ENCODE assay signal across 1 cellular context in genomic region chr2:20609995-20610357, GRCh38.
TF ChIP-seq lines count a peak whose summit lies in the region.

No MANE protein-coding gene starts in this region.

TF ChIP-seq in HepG2, 621 proteins besides CTCF, POLR2A, EP300 and RAD21 (continued from another document):
- no peak for TF ChIP-seq THAP9 (CRISPR knock-in tag; IDR thresholded peaks at IDR 0.05; ENCODE audit: borderline replicate concordance)
- no peak for TF ChIP-seq MXD4 (CRISPR knock-in tag; IDR thresholded peaks at IDR 0.05)
- no peak for TF ChIP-seq ZNF770 (CRISPR knock-in tag; IDR thresholded peaks at IDR 0.05)
- TF ChIP-seq ZBTB42 (CRISPR knock-in tag; IDR thresholded peaks at IDR 0.05): no peak
- no peak for TF ChIP-seq ZNF354B (CRISPR knock-in tag; IDR thresholded peaks at IDR 0.05)
- peak; percentile 11 for TF ChIP-seq TEAD3 (CRISPR knock-in tag; optimal IDR thresholded peaks at IDR 0.05; ENCODE audit: borderline replicate concordance)
- TF ChIP-seq ZMYM2 (CRISPR knock-in tag; IDR thresholded peaks at IDR 0.05): no peak
- no peak for TF ChIP-seq XRCC5 (optimal IDR thresholded peaks at IDR 0.05; ENCODE audit: low read length)
- TF ChIP-seq TCF7 (IDR thresholded peaks at IDR 0.05; ENCODE audit: low read depth): no peak
- TF ChIP-seq MED1 (CRISPR knock-in tag; IDR thresholded peaks at IDR 0.05): peak; percentile 50; the same call in 1 of the 2 replicates
- 0 out of 2 replicates have a peak, but pooled peaks have one; percentile 23 for TF ChIP-seq FOXP4 (CRISPR knock-in tag; IDR thresholded peaks at IDR 0.05)
- no peak for TF ChIP-seq ZNF614 (CRISPR knock-in tag; IDR thresholded peaks at IDR 0.05; ENCODE audit: borderline replicate concordance)
- no peak for TF ChIP-seq HOXD1 (CRISPR knock-in tag; IDR thresholded peaks at IDR 0.05)
- TF ChIP-seq GTF3A (CRISPR knock-in tag; conservative IDR thresholded peaks at IDR 0.05): no peak
- TF ChIP-seq PCBP1 (IDR thresholded peaks at IDR 0.05; ENCODE audit: borderline replicate concordance, low read depth, low read length): no peak
TF ChIP-seq in HepG2: peak in this region for 25.
